11 cellular contexts compared by ENCODE assay signal in the genomic region with DNA sequence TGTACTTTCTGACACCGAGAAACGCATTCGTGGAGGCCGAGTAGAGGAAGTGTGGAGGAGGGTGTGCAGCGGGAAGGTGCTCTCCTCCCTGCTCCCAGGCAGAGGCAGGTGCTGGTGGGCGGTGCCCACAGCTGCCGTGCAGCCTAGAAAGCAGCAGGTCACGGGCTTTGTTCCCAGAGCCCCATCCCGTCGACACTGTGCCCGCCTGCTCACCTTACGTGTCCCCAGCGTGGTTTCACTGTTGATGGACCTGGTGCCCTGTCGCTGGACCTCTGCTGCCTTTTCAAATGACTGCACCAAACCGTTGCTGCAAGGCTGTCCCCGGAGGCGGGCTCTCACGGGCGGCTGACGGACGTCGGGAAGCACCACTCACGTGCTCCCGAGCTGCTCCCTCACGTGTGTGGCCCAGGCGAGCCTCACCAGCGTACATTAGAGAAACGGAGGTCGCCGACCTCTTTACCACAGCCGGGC. TPM values are rescaled to one million over a fixed set of nuclear protein-coding genes. Genes with fewer than 3 reads are reported as not detected.
A peak's percentile ranks its signal among the peaks of the same experiment; 100 is the strongest.
DNase-seq lines count a peak whose midpoint lies in the region; ATAC-seq lines count a peak whose summit lies in the region.
"Had no signal": no experiment of that assay in that cellular context is flagged by ENCODE, and none has a peak within 500 bp of the region (broad histone marks: within the 10 kb centered on the region; RNA-seq: fewer than 3 reads in every experiment).

No MANE protein-coding gene starts in this region.

- H3K4me1 Mint-ChIP-seq in activated T-cell treated with anti-CD3 and anti-CD28 coated beads, Interleukin-2, amount 50 U/mL, for 4 hours (ENCODE audit: low read depth) = peaks cover 13% of the 10 kb centered on the region
- peaks cover 5% of the 10 kb centered on the region for H3K4me1 Mint-ChIP-seq in T-helper 2 cell treated with Interferon-gamma antibody and Interleukin-4, amounts not matched to agents 5 μg/mL and 100 μg/mL, for 36 hours (ENCODE audit: low read depth)

- H3K27ac Mint-ChIP-seq in T-helper 2 cell treated with Interferon-gamma antibody and Interleukin-4, amounts not matched to agents 5 μg/mL and 100 μg/mL, for 36 hours = no peak overlapping the region

- no peaks in the 10 kb centered on the region for H3K9me3 Mint-ChIP-seq in activated T-cell treated with anti-CD3 and anti-CD28 coated beads, Interleukin-2, amount 50 U/mL, for 4 hours
- no peaks in the 10 kb centered on the region for H3K9me3 Mint-ChIP-seq in T-helper 2 cell treated with Interferon-gamma antibody and Interleukin-4, amounts not matched to agents 5 μg/mL and 100 μg/mL, for 36 hours

- intact Hi-C loops in sciatic nerve (cut with DNase I) = no loop called here

- peaks cover 16% of the 10 kb centered on the region for H3K36me3 Mint-ChIP-seq in activated T-cell treated with anti-CD3 and anti-CD28 coated beads, Interleukin-2, amount 50 U/mL, for 4 hours (ENCODE audit: insufficient read depth)
- peaks cover 35% of the 10 kb centered on the region for H3K36me3 Mint-ChIP-seq in T-helper 2 cell treated with Interferon-gamma antibody and Interleukin-4, amounts not matched to agents 5 μg/mL and 100 μg/mL, for 36 hours (ENCODE audit: low read depth)

- peak; percentile 27 for DNase-seq in NCI-H2227 (lab: John Stamatoyannopoulos, UW; ENCODE audit: unreplicated experiment)
- no peak for DNase-seq in NCI-H2227 treated with DMSO at 0.1 percent for 48 hours (lab: John Stamatoyannopoulos, UW)
- peak; percentile 31 for DNase-seq in activated T-cell treated with anti-CD3 and anti-CD28 coated beads, Interleukin-2, amount 50 U/mL, for 4 hours
- no peak for DNase-seq in sciatic nerve (ENCODE audit: low spot score)
- no peak for DNase-seq in NK-92 treated with Interleukin-12 subunit alpha and Interleukin-12 subunit beta, amount 100 ng/mL, for 24 hours (lab: John Stamatoyannopoulos, UW)
- no peak for DNase-seq in T-helper 2 cell treated with Interferon-gamma antibody and Interleukin-4, amounts not matched to agents 5 μg/mL and 100 μg/mL, for 36 hours (ENCODE audit: low spot score)
- DNase-seq: ACHN; adrenal gland; GF-D8; MG63; stimulated activated naive CD8-positive, alpha-beta T cell treated with anti-CD3 and anti-CD28 coated beads, Interleukin-15, Interleukin-2, amounts not matched to agents 100 U/mL and 50 U/mL, for 24 hours had no signal

- no peaks in the 10 kb centered on the region for H3K27me3 Mint-ChIP-seq in activated T-cell treated with anti-CD3 and anti-CD28 coated beads, Interleukin-2, amount 50 U/mL, for 4 hours (ENCODE audit: low read depth)
- H3K27me3 Mint-ChIP-seq in T-helper 2 cell treated with Interferon-gamma antibody and Interleukin-4, amounts not matched to agents 5 μg/mL and 100 μg/mL, for 36 hours (ENCODE audit: low read depth) = no peaks in the 10 kb centered on the region

- peak; percentile 69 to 74 for ATAC-seq in activated T-cell treated with anti-CD3 and anti-CD28 coated beads, Interleukin-2, amount 50 U/mL, for 4 hours
- peak; percentile 69 for ATAC-seq in sciatic nerve
- ATAC-seq: stimulated activated naive CD8-positive, alpha-beta T cell treated with anti-CD3 and anti-CD28 coated beads, Interleukin-15, Interleukin-2, amounts not matched to agents 100 U/mL and 50 U/mL, for 24 hours had no signal

- no peak overlapping the region for H3K4me3 Mint-ChIP-seq in activated T-cell treated with anti-CD3 and anti-CD28 coated beads, Interleukin-2, amount 50 U/mL, for 4 hours
- H3K4me3 Mint-ChIP-seq in T-helper 2 cell treated with Interferon-gamma antibody and Interleukin-4, amounts not matched to agents 5 μg/mL and 100 μg/mL, for 36 hours = no peak overlapping the region

RNA-seq across cellular contexts. Expression of a gene that starts 20.8 kb away (rescaled TPM):
- 10 to 100 TPM; 69.0 to 92.2 (median 71.4) TPM for total RNA-seq in activated T-cell treated with anti-CD3 and anti-CD28 coated beads, Interleukin-2, amount 50 U/mL, for 4 hours
- total RNA-seq in sciatic nerve = 34.2 TPM

RNA-seq across cellular contexts. Expression of a gene that starts 21.3 kb away (rescaled TPM):
- 100 to 1,000 TPM; 174 to 195 (median 179) TPM for total RNA-seq in activated T-cell treated with anti-CD3 and anti-CD28 coated beads, Interleukin-2, amount 50 U/mL, for 4 hours
- 65.0 TPM for total RNA-seq in sciatic nerve

RNA-seq across cellular contexts. Expression of a gene that starts 33.8 kb away (rescaled TPM):
- total RNA-seq in activated T-cell treated with anti-CD3 and anti-CD28 coated beads, Interleukin-2, amount 50 U/mL, for 4 hours = 1 to 10 TPM; 3.9 to 9.4 (median 5.8) TPM
- 1.3 TPM for total RNA-seq in sciatic nerve

RNA-seq across cellular contexts. Expression of a gene that starts 40.9 kb away (rescaled TPM):
- under 1 TPM; 0.63 to 0.95 (median 0.89) TPM for total RNA-seq in activated T-cell treated with anti-CD3 and anti-CD28 coated beads, Interleukin-2, amount 50 U/mL, for 4 hours
- total RNA-seq in sciatic nerve = not detected

RNA-seq across cellular contexts. Expression of a gene that starts 51.6 kb away (rescaled TPM):
- 10 to 100 TPM; 89.3 to 96.0 (median 94.0) TPM for total RNA-seq in activated T-cell treated with anti-CD3 and anti-CD28 coated beads, Interleukin-2, amount 50 U/mL, for 4 hours
- 26.3 TPM for total RNA-seq in sciatic nerve

Comparison
In these comparisons a context has a peak if more than half of its experiments do, and no peak if none do; other contexts are left out.
1. DNase-seq: peak in NCI-H2227 (single experiment) and activated T-cell treated with anti-CD3 and anti-CD28 coated beads, Interleukin-2, amount 50 U/mL, for 4 hours (single experiment); none in NCI-H2227 treated with DMSO at 0.1 percent for 48 hours (single experiment), sciatic nerve (single experiment), NK-92 treated with Interleukin-12 subunit alpha and Interleukin-12 subunit beta, amount 100 ng/mL, for 24 hours (single experiment) and T-helper 2 cell treated with Interferon-gamma antibody and Interleukin-4, amounts not matched to agents 5 μg/mL and 100 μg/mL, for 36 hours (single experiment).